23 cellular contexts compared by ENCODE assay signal in genomic region chr12:123078531-123079123, GRCh38.
A peak's percentile ranks its signal among the peaks of the same experiment; 100 is the strongest.
DNase-seq lines count a peak whose midpoint lies in the region; ATAC-seq and TF ChIP-seq lines count a peak whose summit lies in the region.
"Had no signal": no experiment of that assay in that cellular context is flagged by ENCODE, and none has a peak within 500 bp of the region (broad histone marks: within the 10 kb centered on the region; RNA-seq: fewer than 3 reads in every experiment).

No MANE protein-coding gene starts in this region.

- POLR2A ChIA-PET in naive thymus-derived CD8-positive, alpha-beta T cell (lab: Charles Lee) = interaction anchor here (0.6 kb wide), 1 partner anchor 36 kb away, joined by 3 read pairs; no protein-coding TSS in a partner anchor

- H3K9me3 Mint-ChIP-seq in CD4-positive, CD25-positive, alpha-beta regulatory T cell = no peaks in the 10 kb centered on the region
- H3K9me3 Mint-ChIP-seq in activated T-helper 2 cell treated with anti-CD3 and anti-CD28 coated beads, Interferon-gamma antibody, Interleukin-2, Interleukin-4, amounts not matched to agents 10 μg/mL and 5 μg/mL and 100 μg/mL, durations not matched to agents 14 hours and 24 hours and 36 hours = no peaks in the 10 kb centered on the region
- H3K9me3 Mint-ChIP-seq in naive thymus-derived CD8-positive, alpha-beta T cell = no peaks in the 10 kb centered on the region
- H3K9me3 Mint-ChIP-seq: activated B cell treated with CpG ODN at 0.5 μM for 24 hours; natural killer cell treated with Interleukin-12 subunit alpha and Interleukin-12 subunit beta and Interleukin-15 and Interleukin-18, amount 100 ng/mL, for 72 hours had no signal

- intact Hi-C loops in activated T-helper 2 cell treated with anti-CD3 and anti-CD28 coated beads, Interferon-gamma antibody, Interleukin-2, Interleukin-4, amounts not matched to agents 10 μg/mL and 5 μg/mL and 100 μg/mL, durations not matched to agents 14 hours and 24 hours and 36 hours (cut with micrococcal nuclease) = loop anchor here (5.0 kb wide), 1 partner anchor 56 kb away; no protein-coding TSS in a partner anchor
- intact Hi-C loops in uterus (cut with DNase I; ENCODE audit: low total_unique reads) = no loop called here

- H3K27me3 Mint-ChIP-seq in CD4-positive, CD25-positive, alpha-beta regulatory T cell = no peaks in the 10 kb centered on the region
- no peaks in the 10 kb centered on the region for H3K27me3 Mint-ChIP-seq in activated T-helper 2 cell treated with anti-CD3 and anti-CD28 coated beads, Interferon-gamma antibody, Interleukin-2, Interleukin-4, amounts not matched to agents 10 μg/mL and 5 μg/mL and 100 μg/mL, durations not matched to agents 14 hours and 24 hours and 36 hours (ENCODE audit: low read depth)
- no peaks in the 10 kb centered on the region for H3K27me3 Mint-ChIP-seq in naive thymus-derived CD8-positive, alpha-beta T cell
- H3K27me3 Mint-ChIP-seq: activated B cell treated with CpG ODN at 0.5 μM for 24 hours; natural killer cell treated with Interleukin-12 subunit alpha and Interleukin-12 subunit beta and Interleukin-15 and Interleukin-18, amount 100 ng/mL, for 72 hours had no signal

- no peaks in the 10 kb centered on the region for H3K9me3 ChIP-seq in CD4-positive, CD25-positive, alpha-beta regulatory T cell (ENCODE audit: control insufficient read depth in 2 of 2, low read length in 2 of 2)
- no peaks in the 10 kb centered on the region for H3K9me3 ChIP-seq in uterus
- H3K9me3 ChIP-seq: breast epithelium, lower lobe of right lung, ovary, SJSA1, suprapubic skin had no signal

- peak overlapping the region; percentile 82 to 91 (median 90) for H3K27ac Mint-ChIP-seq in CD4-positive, CD25-positive, alpha-beta regulatory T cell
- H3K27ac Mint-ChIP-seq in activated T-helper 2 cell treated with anti-CD3 and anti-CD28 coated beads, Interferon-gamma antibody, Interleukin-2, Interleukin-4, amounts not matched to agents 10 μg/mL and 5 μg/mL and 100 μg/mL, durations not matched to agents 14 hours and 24 hours and 36 hours = peak overlapping the region; percentile 9
- H3K27ac Mint-ChIP-seq in naive thymus-derived CD8-positive, alpha-beta T cell = peak overlapping the region in 9 of 10 donors; percentile 18 to 92 (median 80)
- H3K27ac Mint-ChIP-seq: activated B cell treated with CpG ODN at 0.5 μM for 24 hours; natural killer cell treated with Interleukin-12 subunit alpha and Interleukin-12 subunit beta and Interleukin-15 and Interleukin-18, amount 100 ng/mL, for 72 hours had no signal

- no peaks in the 10 kb centered on the region for H3K36me3 ChIP-seq in CD4-positive, CD25-positive, alpha-beta regulatory T cell (ENCODE audit: control insufficient read depth, insufficient read depth, low read length)
- no peaks in the 10 kb centered on the region for H3K36me3 ChIP-seq in uterus
- H3K36me3 ChIP-seq: breast epithelium, lower lobe of right lung, ovary, SJSA1, suprapubic skin had no signal

- H3K4me1 ChIP-seq in CD4-positive, CD25-positive, alpha-beta regulatory T cell (ENCODE audit: control insufficient read depth, insufficient read depth, low read length, poor library complexity, severe bottlenecking) = peaks cover 40% of the 10 kb centered on the region
- peaks cover 0 to 11% of the 10 kb centered on the region in 2 donors for H3K4me1 ChIP-seq in uterus
- H3K4me1 ChIP-seq: SJSA1 had no signal

- DNase-seq in NCI-H2171 treated with DMSO at 0.1 percent for 48 hours (lab: John Stamatoyannopoulos, UW) = peak; percentile 46
- no peak for DNase-seq in NCI-H2171 (lab: John Stamatoyannopoulos, UW)
- no peak for DNase-seq in CD4-positive, CD25-positive, alpha-beta regulatory T cell
- no peak for DNase-seq in activated T-helper 2 cell treated with anti-CD3 and anti-CD28 coated beads, Interferon-gamma antibody, Interleukin-2, Interleukin-4, amounts not matched to agents 10 μg/mL and 5 μg/mL and 100 μg/mL, durations not matched to agents 14 hours and 24 hours and 36 hours (ENCODE audit: low spot score)
- no peak for DNase-seq in naive thymus-derived CD8-positive, alpha-beta T cell
- DNase-seq in COLO668 (lab: John Stamatoyannopoulos, UW; ENCODE audit: unreplicated experiment) = no peak
- no peak for DNase-seq in uterus
- DNase-seq: activated B cell treated with CpG ODN at 0.5 μM for 24 hours; GOT3; KBM-7; lower lobe of right lung; midbrain; NCI-H510A; OCI-M1; ovary; stimulated activated naive CD4-positive, alpha-beta T cell treated with Interleukin-2 at 50 U/mL for 16 hours had no signal

- H3K27me3 ChIP-seq in CD4-positive, CD25-positive, alpha-beta regulatory T cell (ENCODE audit: control insufficient read depth, insufficient read depth, low read length) = no peaks in the 10 kb centered on the region
- no peaks in the 10 kb centered on the region for H3K27me3 ChIP-seq in uterus
- H3K27me3 ChIP-seq: breast epithelium, ovary, SJSA1, suprapubic skin had no signal

- no peak for ATAC-seq in CD4-positive, CD25-positive, alpha-beta regulatory T cell (ENCODE audit: low read depth in 2 of 2)
- ATAC-seq in naive thymus-derived CD8-positive, alpha-beta T cell = no peak
- no peak for ATAC-seq in HG02870 (IDR thresholded peaks at IDR 0.05; ENCODE audit: unreplicated experiment)
- ATAC-seq: lower lobe of right lung; natural killer cell treated with Interleukin-12 subunit alpha and Interleukin-12 subunit beta and Interleukin-15 and Interleukin-18, amount 100 ng/mL, for 72 hours had no signal

- no peak for TF ChIP-seq POLR2A in uterus (IDR thresholded peaks at IDR 0.05)

- H3K36me3 Mint-ChIP-seq in CD4-positive, CD25-positive, alpha-beta regulatory T cell = no peaks in the 10 kb centered on the region
- no peaks in the 10 kb centered on the region for H3K36me3 Mint-ChIP-seq in activated T-helper 2 cell treated with anti-CD3 and anti-CD28 coated beads, Interferon-gamma antibody, Interleukin-2, Interleukin-4, amounts not matched to agents 10 μg/mL and 5 μg/mL and 100 μg/mL, durations not matched to agents 14 hours and 24 hours and 36 hours (ENCODE audit: low read depth)
- no peaks in the 10 kb centered on the region for H3K36me3 Mint-ChIP-seq in naive thymus-derived CD8-positive, alpha-beta T cell
- H3K36me3 Mint-ChIP-seq: natural killer cell treated with Interleukin-12 subunit alpha and Interleukin-12 subunit beta and Interleukin-15 and Interleukin-18, amount 100 ng/mL, for 72 hours had no signal

- peaks cover 9 to 70% (median 40%) of the 10 kb centered on the region in 4 donors for H3K4me1 Mint-ChIP-seq in CD4-positive, CD25-positive, alpha-beta regulatory T cell
- peaks cover 36% of the 10 kb centered on the region for H3K4me1 Mint-ChIP-seq in activated T-helper 2 cell treated with anti-CD3 and anti-CD28 coated beads, Interferon-gamma antibody, Interleukin-2, Interleukin-4, amounts not matched to agents 10 μg/mL and 5 μg/mL and 100 μg/mL, durations not matched to agents 14 hours and 24 hours and 36 hours (ENCODE audit: low read depth)
- H3K4me1 Mint-ChIP-seq in naive thymus-derived CD8-positive, alpha-beta T cell = peaks cover 33 to 72% (median 65%) of the 10 kb centered on the region in 4 donors

- no peak for TF ChIP-seq CTCF in uterus (IDR thresholded peaks at IDR 0.05)

- H3K4me3 Mint-ChIP-seq in CD4-positive, CD25-positive, alpha-beta regulatory T cell = no peak overlapping the region
- no peak overlapping the region for H3K4me3 Mint-ChIP-seq in activated T-helper 2 cell treated with anti-CD3 and anti-CD28 coated beads, Interferon-gamma antibody, Interleukin-2, Interleukin-4, amounts not matched to agents 10 μg/mL and 5 μg/mL and 100 μg/mL, durations not matched to agents 14 hours and 24 hours and 36 hours (ENCODE audit: low read depth)
- H3K4me3 Mint-ChIP-seq in naive thymus-derived CD8-positive, alpha-beta T cell = peak overlapping the region in 1 of 10 donors; percentile 60
- H3K4me3 Mint-ChIP-seq: activated B cell treated with CpG ODN at 0.5 μM for 24 hours; natural killer cell treated with Interleukin-12 subunit alpha and Interleukin-12 subunit beta and Interleukin-15 and Interleukin-18, amount 100 ng/mL, for 72 hours had no signal

- H3K4me3 ChIP-seq in CD4-positive, CD25-positive, alpha-beta regulatory T cell (ENCODE audit: low read depth, low read length) = no peak overlapping the region
- no peak overlapping the region for H3K4me3 ChIP-seq in uterus
- H3K4me3 ChIP-seq: breast epithelium, lower lobe of right lung, ovary, SJSA1, suprapubic skin had no signal

- H3K27ac ChIP-seq in CD4-positive, CD25-positive, alpha-beta regulatory T cell (ENCODE audit: insufficient read depth, low read length, poor library complexity, severe bottlenecking) = no peak overlapping the region
- no peak overlapping the region for H3K27ac ChIP-seq in uterus
- H3K27ac ChIP-seq: breast epithelium, C4-2B, lower lobe of right lung, RWPE1, SJSA1, suprapubic skin had no signal

Comparison
In these comparisons a context has a peak if more than half of its experiments do, and no peak if none do; other contexts are left out.
1. H3K27ac Mint-ChIP-seq: peak in every context shown above with its lines; median percentile 90 in CD4-positive, CD25-positive, alpha-beta regulatory T cell; 80 in naive thymus-derived CD8-positive, alpha-beta T cell; 9 in activated T-helper 2 cell treated with anti-CD3 and anti-CD28 coated beads, Interferon-gamma antibody, Interleukin-2, Interleukin-4, amounts not matched to agents 10 μg/mL and 5 μg/mL and 100 μg/mL, durations not matched to agents 14 hours and 24 hours and 36 hours.